Comparison of ENCODE assay signal across 17 cellular contexts in genomic region chr12:82329508-82329907, GRCh38. TPM values are rescaled to one million over a fixed set of nuclear protein-coding genes. Genes with fewer than 3 reads are reported as not detected.
A peak's percentile ranks its signal among the peaks of the same experiment; 100 is the strongest.
DNase-seq lines count a peak whose midpoint lies in the region; ATAC-seq and TF ChIP-seq lines count a peak whose summit lies in the region.
"Had no signal": no experiment of that assay in that cellular context is flagged by ENCODE, and none has a peak within 500 bp of the region (broad histone marks: within the 10 kb centered on the region; RNA-seq: fewer than 3 reads in every experiment).

No MANE protein-coding gene starts in this region.

- peak overlapping the region; percentile 26 to 92 (median 44); a peak in 3 of 7 replicates for H3K27ac Mint-ChIP-seq in H9
- H3K27ac Mint-ChIP-seq in T-helper 2 cell treated with Interferon-gamma antibody and Interleukin-4, amounts not matched to agents 5 μg/mL and 100 μg/mL, for 36 hours, result no peak overlapping the region
- H3K27ac Mint-ChIP-seq: activated CD4-positive, alpha-beta memory T cell treated with anti-CD3 and anti-CD28 coated beads, Interleukin-2, amount 10 ng/mL, durations not matched to agents 7 days and 5 days; activated T-helper 17 cell treated with anti-CD3 and anti-CD28 coated beads, Interleukin-2, amount 50 U/mL, for 72 hours; natural killer cell treated with Interleukin-12 subunit alpha and Interleukin-12 subunit beta and Interleukin-15 and Interleukin-18, amount 100 ng/mL, for 72 hours had no signal

- no peak overlapping the region for H4K91ac ChIP-seq in H9 (ENCODE audit: insufficient read length, low read depth, low read length)

- no peak overlapping the region for H3K4me2 ChIP-seq in H9 (ENCODE audit: insufficient read depth, insufficient read length, low read length)

- no peaks in the 10 kb centered on the region for H4K20me1 ChIP-seq in H9 (ENCODE audit: control insufficient read depth, insufficient read depth, insufficient read length)

- H3K27me3 Mint-ChIP-seq in H9 (ENCODE audit: low read depth), result no peaks in the 10 kb centered on the region
- H3K27me3 Mint-ChIP-seq in T-helper 2 cell treated with Interferon-gamma antibody and Interleukin-4, amounts not matched to agents 5 μg/mL and 100 μg/mL, for 36 hours (ENCODE audit: low read depth), result no peaks in the 10 kb centered on the region
- H3K27me3 Mint-ChIP-seq: activated CD4-positive, alpha-beta memory T cell treated with anti-CD3 and anti-CD28 coated beads, Interleukin-2, amount 10 ng/mL, durations not matched to agents 7 days and 5 days had no signal

- no peak overlapping the region for H2BK12ac ChIP-seq in H9 (ENCODE audit: insufficient read length, low read depth, low read length)

- H3K4me3 Mint-ChIP-seq in H9, result no peak overlapping the region
- H3K4me3 Mint-ChIP-seq in T-helper 2 cell treated with Interferon-gamma antibody and Interleukin-4, amounts not matched to agents 5 μg/mL and 100 μg/mL, for 36 hours, result no peak overlapping the region
- H3K4me3 Mint-ChIP-seq: activated CD4-positive, alpha-beta memory T cell treated with anti-CD3 and anti-CD28 coated beads, Interleukin-2, amount 10 ng/mL, durations not matched to agents 7 days and 5 days; activated T-helper 17 cell treated with anti-CD3 and anti-CD28 coated beads, Interleukin-2, amount 50 U/mL, for 72 hours; natural killer cell treated with Interleukin-12 subunit alpha and Interleukin-12 subunit beta and Interleukin-15 and Interleukin-18, amount 100 ng/mL, for 72 hours had no signal

- no peak overlapping the region for H4K8ac ChIP-seq in H9 (replicated peaks; ENCODE audit: insufficient read length, low read depth, low read length)

- no CpG with 5 or more reads among the region's 1 CpG for WGBS in H9 (ENCODE audit: extremely low coverage, insufficient read length, low lambda C conversion rate)

- H3T11ph ChIP-seq in H9 (ENCODE audit: low read length), result no peak overlapping the region

- H3K4me1 Mint-ChIP-seq in H9, result peaks cover 14 to 16% of the 10 kb centered on the region in 2 experiments
- H3K4me1 Mint-ChIP-seq in T-helper 2 cell treated with Interferon-gamma antibody and Interleukin-4, amounts not matched to agents 5 μg/mL and 100 μg/mL, for 36 hours (ENCODE audit: low read depth), result no peaks in the 10 kb centered on the region
- H3K4me1 Mint-ChIP-seq: activated CD4-positive, alpha-beta memory T cell treated with anti-CD3 and anti-CD28 coated beads, Interleukin-2, amount 10 ng/mL, durations not matched to agents 7 days and 5 days; activated T-helper 17 cell treated with anti-CD3 and anti-CD28 coated beads, Interleukin-2, amount 50 U/mL, for 72 hours had no signal

- no peaks in the 10 kb centered on the region for H3K27me3 ChIP-seq in H9 (ENCODE audit: insufficient read depth, low read length)
- H3K27me3 ChIP-seq: ascending aorta, tibial artery had no signal

- no peak overlapping the region for H3K14ac ChIP-seq in H9 (ENCODE audit: insufficient read depth, low read length)

- no peak overlapping the region for H3K4ac ChIP-seq in H9 (ENCODE audit: low read depth, low read length)

- no peaks in the 10 kb centered on the region for H3K79me2 ChIP-seq in H9 (ENCODE audit: insufficient read depth, low read length)

- no peak overlapping the region for H3K56ac ChIP-seq in H9 (ENCODE audit: insufficient read length, low read depth, low read length)

- no peaks in the 10 kb centered on the region for H3K36me3 Mint-ChIP-seq in H9 (ENCODE audit: insufficient read depth in 1 of 3, low read depth in 3 of 3)
- H3K36me3 Mint-ChIP-seq in T-helper 2 cell treated with Interferon-gamma antibody and Interleukin-4, amounts not matched to agents 5 μg/mL and 100 μg/mL, for 36 hours (ENCODE audit: low read depth), result no peaks in the 10 kb centered on the region
- H3K36me3 Mint-ChIP-seq: natural killer cell treated with Interleukin-12 subunit alpha and Interleukin-12 subunit beta and Interleukin-15 and Interleukin-18, amount 100 ng/mL, for 72 hours had no signal

- H2BK5ac ChIP-seq in H9 (ENCODE audit: insufficient read length, low read length), result no peak overlapping the region

- no peak overlapping the region for H2AK5ac ChIP-seq in H9 (ENCODE audit: insufficient read length, low read length)

- H4K5ac ChIP-seq in H9 (ENCODE audit: insufficient read length, low read depth, low read length), result no peak overlapping the region

- no peak overlapping the region for H3K27ac ChIP-seq in H9 (ENCODE audit: insufficient read length, low read depth, low read length)
- H3K27ac ChIP-seq: ascending aorta, tibial artery had no signal

- no peak overlapping the region for H2BK120ac ChIP-seq in H9 (ENCODE audit: low read depth, low read length, poor library complexity, severe bottlenecking)

- no peak overlapping the region for H3K9ac ChIP-seq in H9 (ENCODE audit: extremely low read depth, insufficient read length, low read length)

- H3K79me1 ChIP-seq in H9 (ENCODE audit: insufficient read depth, low read depth, low read length, poor library complexity, severe bottlenecking), result no peaks in the 10 kb centered on the region

- H2AFZ ChIP-seq in H9 (ENCODE audit: low read length), result no peak overlapping the region

- peaks cover 4% of the 10 kb centered on the region; the same call in 1 of the 2 replicates for H3K4me1 ChIP-seq in H9 (ENCODE audit: insufficient read depth, low read length)
- H3K4me1 ChIP-seq: tibial artery had no signal

- no peaks in the 10 kb centered on the region for H3K9me3 Mint-ChIP-seq in H9
- H3K9me3 Mint-ChIP-seq in T-helper 2 cell treated with Interferon-gamma antibody and Interleukin-4, amounts not matched to agents 5 μg/mL and 100 μg/mL, for 36 hours, result no peaks in the 10 kb centered on the region
- H3K9me3 Mint-ChIP-seq: activated CD4-positive, alpha-beta memory T cell treated with anti-CD3 and anti-CD28 coated beads, Interleukin-2, amount 10 ng/mL, durations not matched to agents 7 days and 5 days; activated T-helper 17 cell treated with anti-CD3 and anti-CD28 coated beads, Interleukin-2, amount 50 U/mL, for 72 hours; natural killer cell treated with Interleukin-12 subunit alpha and Interleukin-12 subunit beta and Interleukin-15 and Interleukin-18, amount 100 ng/mL, for 72 hours had no signal

- DNase-seq in H9 (no peak), NCI-H187 (lab: John Stamatoyannopoulos, UW) (peak; percentile 38 to 65), NCI-H748 treated with DMSO at 0.1 percent for 48 hours (lab: John Stamatoyannopoulos, UW) (peak; percentile 99), myocyte (ENCODE audit: low read depth) (peak; percentile 22), NCI-H446 (lab: John Stamatoyannopoulos, UW) (no peak)
- DNase-seq in T-helper 2 cell treated with Interferon-gamma antibody and Interleukin-4, amounts not matched to agents 5 μg/mL and 100 μg/mL, for 36 hours (ENCODE audit: low spot score), result no peak
- no peak for DNase-seq in stimulated activated CD4-positive, alpha-beta T cell treated with anti-CD3 and anti-CD28 coated beads, Interleukin-4, amount 100 ng/mL, for 1 hour
- DNase-seq: activated CD4-positive, alpha-beta memory T cell treated with anti-CD3 and anti-CD28 coated beads, Interleukin-2, amount 10 ng/mL, durations not matched to agents 7 days and 5 days; dermis blood vessel endothelial cell; right cardiac atrium; SIG-M5; tibial artery had no signal

- H2BK20ac ChIP-seq in H9 (ENCODE audit: low read depth, low read length, poor library complexity, severe bottlenecking), result no peak overlapping the region

- TF ChIP-seq CTCF in H9 (conservative IDR thresholded peaks at IDR 0.05), result no peak

- no peak overlapping the region for H3K18ac ChIP-seq in H9 (ENCODE audit: insufficient read length, low read depth, low read length)

- no peaks in the 10 kb centered on the region for H3K9me3 ChIP-seq in H9 (ENCODE audit: control insufficient read depth, low read depth, low read length)
- H3K9me3 ChIP-seq: ascending aorta, tibial artery had no signal

- H3K23ac ChIP-seq in H9 (ENCODE audit: insufficient read length, low read depth, low read length), result no peak overlapping the region

- H2BK15ac ChIP-seq in H9 (ENCODE audit: low read depth, low read length), result no peak overlapping the region

- no peak for ATAC-seq in HG02884 (IDR thresholded peaks at IDR 0.05; ENCODE audit: unreplicated experiment)
- ATAC-seq: activated T-helper 17 cell treated with anti-CD3 and anti-CD28 coated beads, Interleukin-2, amount 50 U/mL, for 72 hours; GM12878; natural killer cell treated with Interleukin-12 subunit alpha and Interleukin-12 subunit beta and Interleukin-15 and Interleukin-18, amount 100 ng/mL, for 72 hours; right cardiac atrium had no signal

- H3K23me2 ChIP-seq in H9 (ENCODE audit: insufficient read length, low read depth, low read length, poor library complexity, severe bottlenecking), result no peaks in the 10 kb centered on the region

RNA-seq across cellular contexts. Expression of gene CCDC59, which starts 28.7 kb away (rescaled TPM):
- 62.2 and 64.2 TPM in 2 replicates for total RNA-seq in H9 (2021)
- 35.7 and 45.2 TPM in 2 replicates for total RNA-seq in myocyte
- polyA plus RNA-seq in myocyte (2012), result 18.3 TPM

RNA-seq across cellular contexts. Expression of gene METTL25, which starts 28.8 kb away (rescaled TPM):
- total RNA-seq in H9 (2021) (10.9 and 11.6 TPM in 2 replicates), myocyte (6.4 and 7.0 TPM in 2 replicates)
- 1.9 TPM for polyA plus RNA-seq in myocyte (2012)

Comparison
In these comparisons a context has a peak if more than half of its experiments do, and no peak if none do; other contexts are left out.
1. DNase-seq: peak in NCI-H187 (2 of 2), NCI-H748 treated with DMSO at 0.1 percent for 48 hours (single experiment) and myocyte (single experiment); none in H9 (single experiment), NCI-H446 (0 of 2), T-helper 2 cell treated with Interferon-gamma antibody and Interleukin-4, amounts not matched to agents 5 μg/mL and 100 μg/mL, for 36 hours (single experiment) and stimulated activated CD4-positive, alpha-beta T cell treated with anti-CD3 and anti-CD28 coated beads, Interleukin-4, amount 100 ng/mL, for 1 hour (single experiment).